ENCODE assay signal across 1 cellular context in genomic region chr17:27939489-27940465, GRCh38.
TF ChIP-seq lines count a peak whose summit lies in the region.

No MANE protein-coding gene starts in this region.

TF ChIP-seq in HEK293, 187 proteins besides CTCF, POLR2A, EP300 and RAD21 (continued from another document):
- TF ChIP-seq YY1 (tag by site-specific recombination; IDR thresholded peaks at IDR 0.05) (no peak), ZNF624 (tag by site-specific recombination; IDR thresholded peaks at IDR 0.05) (no peak), ZNF777 (tag by site-specific recombination; IDR thresholded peaks at IDR 0.05; ENCODE audit: borderline replicate concordance) (no peak), SCRT1 (tag by site-specific recombination; IDR thresholded peaks at IDR 0.05; ENCODE audit: borderline replicate concordance) (peak; percentile 27; the same call in 1 of the 2 replicates), ZBTB17 (tag by site-specific recombination; IDR thresholded peaks at IDR 0.05) (0 out of 2 replicates have a peak, but pooled peaks have one; percentile 15), TCF7L2 (IDR thresholded peaks at IDR 0.05; ENCODE audit: borderline replicate concordance, low read depth, low read length) (no peak), SP3 (tag by site-specific recombination; IDR thresholded peaks at IDR 0.05) (no peak), ZNF560 (tag by site-specific recombination; IDR thresholded peaks at IDR 0.05; ENCODE audit: borderline replicate concordance) (no peak)
